ENCODE assay signal across 28 cellular contexts in the genomic region with DNA sequence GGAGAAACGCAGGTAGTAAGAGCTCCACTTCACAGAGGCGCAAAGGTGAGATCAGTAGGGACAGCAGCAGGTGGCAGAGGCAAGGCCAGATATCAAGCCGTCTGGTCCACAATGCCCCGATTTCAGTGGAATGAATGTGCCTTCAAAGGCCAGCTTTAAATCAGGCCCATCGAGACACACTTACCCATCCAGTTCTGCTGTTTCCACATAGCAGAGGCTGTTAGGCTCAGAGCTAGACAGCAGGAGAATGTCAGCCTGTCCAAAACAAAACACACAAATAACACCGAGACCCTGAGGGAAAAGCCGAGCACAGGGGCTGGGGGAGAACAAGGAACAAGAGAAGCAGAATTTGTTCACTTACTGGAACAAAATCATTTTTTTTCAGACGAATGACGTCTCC.
DNase-seq lines count a peak whose midpoint lies in the region; ATAC-seq and TF ChIP-seq lines count a peak whose summit lies in the region.
"Had no signal": no experiment of that assay in that cellular context is flagged by ENCODE, and none has a peak within 500 bp of the region (broad histone marks: within the 10 kb centered on the region; RNA-seq: fewer than 3 reads in every experiment).

No MANE protein-coding gene starts in this region.

- no peak overlapping the region for H2BK120ac ChIP-seq in neuronal stem cell (ENCODE audit: low read depth, low read length)

- no peak overlapping the region for H3K4ac ChIP-seq in neuronal stem cell (ENCODE audit: low read length)

- DNase-seq in Right ventricle myocardium inferior (ENCODE audit: missing footprints): no peak
- no peak for DNase-seq in right atrium auricular region (ENCODE audit: low spot score)
- DNase-seq in heart right ventricle: no peak
- no peak for DNase-seq in neuronal stem cell (ENCODE audit: low spot score)
- DNase-seq in A172 (ENCODE audit: low spot score): no peak
- DNase-seq in HAP-1 (ENCODE audit: low spot score in 2 of 2): no peak
- no peak for DNase-seq in NCI-H1092 (lab: John Stamatoyannopoulos, UW)
- DNase-seq: activated CD4-positive, alpha-beta memory T cell treated with anti-CD3 and anti-CD28 coated beads for 36 hours; activated CD4-positive, CD25-positive, alpha-beta regulatory T cell treated with anti-CD3 and anti-CD28 coated beads, Interleukin-2, amount 50 U/mL, for 72 hours; activated naive CD4-positive, alpha-beta T cell treated with Interleukin-2 at 50 U/mL for 16 hours; CD4-positive, alpha-beta T cell; DMS79 treated with DMSO at 0.1 percent for 48 hours; gastrocnemius medialis; GM23248; hippocampal formation; KBM-7; left colon; mesendoderm; NCI-H1105; NCI-H187; NCI-H774; psoas muscle; SIG-M5; stimulated activated CD4-positive, alpha-beta T cell treated with anti-CD3 and anti-CD28 coated beads, Interleukin-4, amount 100 ng/mL, for 4 hours; upper lobe of right lung had no signal

- H3K9me3 ChIP-seq in right atrium auricular region (no peaks in the 10 kb centered on the region), heart right ventricle (no peaks in the 10 kb centered on the region), neuronal stem cell (replicated peaks in 1 of 2; ENCODE audit: control insufficient read depth in 2 of 2, insufficient read depth in 1 of 2, low read depth in 1 of 2, low read length in 2 of 2) (no peaks in the 10 kb centered on the region), HAP-1 (no peaks in the 10 kb centered on the region)
- H3K9me3 ChIP-seq: gastrocnemius medialis, neutrophil, psoas muscle, upper lobe of right lung had no signal

- no peak overlapping the region for H3K9ac ChIP-seq in neuronal stem cell (ENCODE audit: low read depth, low read length, poor library complexity)
- H3K9ac ChIP-seq: GM23248 had no signal

- H3K14ac ChIP-seq in neuronal stem cell (ENCODE audit: low read length): no peak overlapping the region

- H3K4me3 ChIP-seq in right atrium auricular region: no peak overlapping the region
- H3K4me3 ChIP-seq in heart right ventricle: no peak overlapping the region
- H3K4me3 ChIP-seq in neuronal stem cell (ENCODE audit: low read length in 2 of 2): no peak overlapping the region
- H3K4me3 ChIP-seq in HAP-1: no peak overlapping the region
- H3K4me3 ChIP-seq: gastrocnemius medialis, GM23248, psoas muscle, upper lobe of right lung had no signal

- no peak overlapping the region for H2BK5ac ChIP-seq in neuronal stem cell (ENCODE audit: low read length)

- 60 to 70% methylated on average over 9 of the region's 9 CpGs for WGBS in heart right ventricle, 2 donors
- no CpG with 5 or more reads among the region's 9 CpGs for WGBS in neuronal stem cell (ENCODE audit: extremely low coverage in 2 of 2, insufficient read length in 2 of 2, insufficient replicate concordance in 1 of 2), 2 donors

- H3K4me1 ChIP-seq in right atrium auricular region (peaks cover 0 to 11% of the 10 kb centered on the region in 2 donors), heart right ventricle (peaks cover 0 to 27% (median 12%) of the 10 kb centered on the region in 9 donors), neuronal stem cell (ENCODE audit: control insufficient read depth in 2 of 2, insufficient read depth in 1 of 2, low read depth in 1 of 2, low read length in 2 of 2) (peaks cover 0 to 5% of the 10 kb centered on the region in 2 donors), HAP-1 (peaks cover 9% of the 10 kb centered on the region)

- peak; percentile 89 for ATAC-seq in Right ventricle myocardium inferior
- ATAC-seq in heart right ventricle: peak in 6 of 8 donors; percentile 28 to 87 (median 70)
- ATAC-seq in HG02763 (IDR thresholded peaks at IDR 0.05; ENCODE audit: unreplicated experiment): no peak
- ATAC-seq: gastrocnemius medialis, left colon, Panc1, psoas muscle, upper lobe of right lung had no signal

- in situ Hi-C loops in HAP-1 (cut with MboI; ENCODE audit: low sequenced_read_pairs): no loop called here

- H3K18ac ChIP-seq in neuronal stem cell (ENCODE audit: low read length): peak overlapping the region; percentile 7

- no peak overlapping the region for H2AK5ac ChIP-seq in neuronal stem cell (ENCODE audit: low read depth, low read length)

- no peak overlapping the region for H2BK12ac ChIP-seq in neuronal stem cell (ENCODE audit: low read length)

- H3K79me1 ChIP-seq in neuronal stem cell (ENCODE audit: low read depth, low read length): no peaks in the 10 kb centered on the region

- intact Hi-C loops in Right ventricle myocardium inferior (cut with DNase I): no loop called here
- intact Hi-C loops in heart right ventricle (cut with DNase I): loop anchor here in 2 of 10 donors (5.0 to 10.0 kb wide), 3 partner anchors 63 to 110 kb away; a partner anchor contains a TSS

- H2AFZ ChIP-seq in neuronal stem cell (ENCODE audit: low read length): no peak overlapping the region
- H2AFZ ChIP-seq: GM23248 had no signal

- H3K27me3 ChIP-seq in right atrium auricular region (no peaks in the 10 kb centered on the region), heart right ventricle (no peaks in the 10 kb centered on the region), neuronal stem cell (ENCODE audit: control insufficient read depth in 3 of 3, insufficient read depth in 3 of 3, low read depth in 1 of 3, low read length in 3 of 3) (no peaks in the 10 kb centered on the region), HAP-1 (ENCODE audit: low read depth) (no peaks in the 10 kb centered on the region)
- H3K27me3 ChIP-seq: gastrocnemius medialis, neutrophil, upper lobe of right lung had no signal

- H3K4me2 ChIP-seq in neuronal stem cell (ENCODE audit: insufficient read depth, low read length, poor library complexity, severe bottlenecking): no peak overlapping the region

- H3K36me3 ChIP-seq in right atrium auricular region: no peaks in the 10 kb centered on the region
- H3K36me3 ChIP-seq in heart right ventricle: peaks cover 0 to 99% (median 15%) of the 10 kb centered on the region in 9 donors
- H3K36me3 ChIP-seq in neuronal stem cell (replicated peaks in 1 of 2; ENCODE audit: control insufficient read depth in 2 of 2, insufficient read depth in 2 of 2, low read length in 2 of 2): no peaks in the 10 kb centered on the region
- H3K36me3 ChIP-seq in HAP-1 (replicated peaks): no peaks in the 10 kb centered on the region
- H3K36me3 ChIP-seq: gastrocnemius medialis, neutrophil had no signal

- no peak overlapping the region for H4K91ac ChIP-seq in neuronal stem cell (ENCODE audit: low read depth, low read length, poor library complexity)

- H2BK15ac ChIP-seq in neuronal stem cell (ENCODE audit: low read length): no peak overlapping the region

- no peak overlapping the region for H3K23ac ChIP-seq in neuronal stem cell (ENCODE audit: low read depth, low read length, poor library complexity)

- no peak overlapping the region for H4K8ac ChIP-seq in neuronal stem cell (ENCODE audit: low read depth, low read length)

- TF ChIP-seq CTCF in right atrium auricular region (IDR thresholded peaks at IDR 0.05): no peak
- TF ChIP-seq CTCF in heart right ventricle (IDR thresholded peaks at IDR 0.05): no peak

- no peak overlapping the region for H3K27ac ChIP-seq in right atrium auricular region
- H3K27ac ChIP-seq in heart right ventricle: peak overlapping the region in 4 of 10 donors; percentile 40 to 74 (median 61)
- no peak overlapping the region for H3K27ac ChIP-seq in neuronal stem cell (replicated peaks; ENCODE audit: low read length)
- H3K27ac ChIP-seq: GM23248, neutrophil, upper lobe of right lung had no signal
